1 cellular context compared by ENCODE assay signal in genomic region chr22:50306753-50307749, GRCh38.
TF ChIP-seq lines count a peak whose summit lies in the region.

PLXNB2 (minus strand) TSS chr22:50307646; CDS start chr22:50290584, 17,062 bp downstream.

TF ChIP-seq in HepG2, 621 proteins besides CTCF, POLR2A, EP300 and RAD21 (continued from another document):
- TF ChIP-seq ATF5 (CRISPR knock-in tag; IDR thresholded peaks at IDR 0.05; ENCODE audit: low read depth) = no peak
- TF ChIP-seq ZFY (CRISPR knock-in tag; IDR thresholded peaks at IDR 0.05) = peak; percentile 66
- TF ChIP-seq RAD51 (IDR thresholded peaks at IDR 0.05; ENCODE audit: borderline replicate concordance) = no peak
- TF ChIP-seq SRY (CRISPR knock-in tag; IDR thresholded peaks at IDR 0.05) = no peak
- no peak for TF ChIP-seq ZNF17 (CRISPR knock-in tag; IDR thresholded peaks at IDR 0.05)
- peak; percentile 53; the same call in 1 of the 2 replicates for TF ChIP-seq UBTF (CRISPR knock-in tag; IDR thresholded peaks at IDR 0.05)
- TF ChIP-seq ZNF782 (CRISPR knock-in tag; IDR thresholded peaks at IDR 0.05; ENCODE audit: borderline replicate concordance) = 0 out of 2 replicates have a peak, but pooled peaks have one; percentile 41
- no peak for TF ChIP-seq ZMYM3 (CRISPR knock-in tag; IDR thresholded peaks at IDR 0.05)
- TF ChIP-seq ZBTB33 (CRISPR knock-in tag; IDR thresholded peaks at IDR 0.05) = no peak
- TF ChIP-seq HCFC1 (IDR thresholded peaks at IDR 0.05; ENCODE audit: low read depth, low read length) = no peak
- no peak for TF ChIP-seq ZNF343 (CRISPR knock-in tag; IDR thresholded peaks at IDR 0.05)
- TF ChIP-seq RELA (CRISPR knock-in tag; IDR thresholded peaks at IDR 0.05) = no peak
- TF ChIP-seq ATF6 (CRISPR knock-in tag; conservative IDR thresholded peaks at IDR 0.05) = no peak
- TF ChIP-seq MTA3 (CRISPR knock-in tag; IDR thresholded peaks at IDR 0.05) = no peak
- TF ChIP-seq ADNP (CRISPR knock-in tag; IDR thresholded peaks at IDR 0.05) = no peak
- peak; percentile 62 for TF ChIP-seq RBFOX2 (IDR thresholded peaks at IDR 0.05; ENCODE audit: low read depth, low read length)
- no peak for TF ChIP-seq CHD4 (IDR thresholded peaks at IDR 0.05; ENCODE audit: borderline replicate concordance, low read length)
- no peak for TF ChIP-seq SALL1 (CRISPR knock-in tag; IDR thresholded peaks at IDR 0.05)
- TF ChIP-seq DMTF1 (CRISPR knock-in tag; IDR thresholded peaks at IDR 0.05) = no peak
- no peak for TF ChIP-seq NCOA2 (CRISPR knock-in tag; IDR thresholded peaks at IDR 0.05)
- no peak for TF ChIP-seq ZNF225 (CRISPR knock-in tag; IDR thresholded peaks at IDR 0.05)
- no peak for TF ChIP-seq GZF1 (CRISPR knock-in tag; IDR thresholded peaks at IDR 0.05)
- TF ChIP-seq KLF12 (CRISPR knock-in tag; IDR thresholded peaks at IDR 0.05; ENCODE audit: borderline replicate concordance) = no peak
- TF ChIP-seq MED1 (CRISPR knock-in tag; IDR thresholded peaks at IDR 0.05) = no peak
- TF ChIP-seq NBN (conservative IDR thresholded peaks at IDR 0.05) = no peak
- no peak for TF ChIP-seq ZNF33B (CRISPR knock-in tag; IDR thresholded peaks at IDR 0.05)
- TF ChIP-seq ZNF746 (CRISPR knock-in tag; IDR thresholded peaks at IDR 0.05) = peak; percentile 82
- no peak for TF ChIP-seq PHF5A (CRISPR knock-in tag; IDR thresholded peaks at IDR 0.05; ENCODE audit: low read depth, unreplicated experiment)
- no peak for TF ChIP-seq ZNF496 (CRISPR knock-in tag; IDR thresholded peaks at IDR 0.05; ENCODE audit: insufficient replicate concordance)
- TF ChIP-seq ZGPAT (CRISPR knock-in tag; IDR thresholded peaks at IDR 0.05) = no peak
- no peak for TF ChIP-seq ZFYVE20 (CRISPR knock-in tag; IDR thresholded peaks at IDR 0.05; ENCODE audit: borderline replicate concordance, low read depth)
- no peak for TF ChIP-seq ZFAT (CRISPR knock-in tag; conservative IDR thresholded peaks at IDR 0.05)
- no peak for TF ChIP-seq ASH2L (IDR thresholded peaks at IDR 0.05; ENCODE audit: insufficient read length, low read depth, low read length)
- TF ChIP-seq IRF2 (CRISPR knock-in tag; IDR thresholded peaks at IDR 0.05) = no peak
- TF ChIP-seq CC2D1A (CRISPR knock-in tag; IDR thresholded peaks at IDR 0.05) = no peak
- no peak for TF ChIP-seq THAP7 (CRISPR knock-in tag; IDR thresholded peaks at IDR 0.05)
- peak; percentile 71 for TF ChIP-seq SAP130 (CRISPR knock-in tag; IDR thresholded peaks at IDR 0.05; ENCODE audit: low read depth)
- 0 out of 2 replicates have a peak, but pooled peaks have one; percentile 23 for TF ChIP-seq SNAPC4 (CRISPR knock-in tag; IDR thresholded peaks at IDR 0.05)
- TF ChIP-seq ZZZ3 (CRISPR knock-in tag; IDR thresholded peaks at IDR 0.05; ENCODE audit: borderline replicate concordance) = no peak
